25 cellular contexts compared by ENCODE assay signal in the genomic region with DNA sequence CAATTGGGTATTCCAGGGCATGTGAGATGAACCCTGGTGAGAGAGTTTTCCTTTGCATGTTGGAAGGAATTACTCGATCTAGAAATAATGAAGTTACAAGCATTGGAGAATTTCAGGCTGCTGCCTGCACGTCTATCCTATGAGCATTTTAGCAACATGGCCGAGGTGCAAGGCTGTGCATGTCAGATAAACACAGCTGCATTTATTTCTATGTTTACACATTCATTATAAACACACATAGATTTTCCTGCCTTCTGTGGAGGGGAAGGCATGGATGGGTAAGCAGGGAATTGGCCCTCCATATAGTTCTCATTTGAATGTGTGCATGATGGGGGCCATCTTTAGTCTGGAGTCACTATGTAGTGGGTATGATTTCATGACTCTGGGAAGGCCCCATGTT.
"Had no signal": no experiment of that assay in that cellular context is flagged by ENCODE, and none has a peak within 500 bp of the region (broad histone marks: within the 10 kb centered on the region; RNA-seq: fewer than 3 reads in every experiment).

No MANE protein-coding gene starts in this region.

- H3K9me3 ChIP-seq: adrenal gland, colonic mucosa, Peyer's patch, SK-N-SH had no signal

- H3K4me1 ChIP-seq: adrenal gland, colonic mucosa, Peyer's patch had no signal

- H3K4me2 ChIP-seq: KMS-11 had no signal

- DNase-seq: activated CD4-positive, alpha-beta T cell treated with anti-CD3 and anti-CD28 coated beads for 36 hours; activated CD8-positive, alpha-beta memory T cell treated with anti-CD3 and anti-CD28 coated beads, Interleukin-2, amount 50 U/mL, for 48 hours; activated CD8-positive, alpha-beta T cell treated with anti-CD3 and anti-CD28 coated beads, Interleukin-2, amount 10 ng/mL, durations not matched to agents 7 days and 5 days; activated naive CD4-positive, alpha-beta T cell treated with anti-CD3 and anti-CD28 coated beads, Interleukin-2, amount 50 U/mL, for 16 hours; activated naive CD8-positive, alpha-beta T cell treated with anti-CD3 and anti-CD28 coated beads, Interleukin-2, amount 10 ng/mL, durations not matched to agents 7 days and 5 days; activated T-cell treated with anti-CD3 and anti-CD28 coated beads, Interleukin-2, amount 50 U/mL, for 1 hour; adrenal gland; anterior cingulate cortex; caudate nucleus; colonic mucosa; NCI-H1092; NCI-H1694 treated with DMSO at 0.1 percent for 48 hours; NCI-H2029 treated with DMSO at 0.1 percent for 48 hours; NCI-H2171; NCI-H2227 treated with DMSO at 0.1 percent for 48 hours; NCI-H510A; NCI-H82; Peyer's patch; Right ventricle myocardium superior; SJCRH30; SK-N-SH; T-helper 1 cell had no signal

- H3K27ac ChIP-seq: adrenal gland, colonic mucosa, KMS-11, Peyer's patch, RWPE1, SJCRH30, VCaP had no signal

- H3K4me3 ChIP-seq: adrenal gland, colonic mucosa, Peyer's patch, SJCRH30 had no signal

- H3K9ac ChIP-seq: KMS-11, SK-N-SH had no signal

- H3K27me3 ChIP-seq: adrenal gland, colonic mucosa, Peyer's patch, SJCRH30 had no signal

- H3K36me3 ChIP-seq: adrenal gland, colonic mucosa, Peyer's patch had no signal

- ATAC-seq: activated CD4-positive, alpha-beta T cell treated with anti-CD3 and anti-CD28 coated beads for 36 hours; activated CD8-positive, alpha-beta T cell treated with anti-CD3 and anti-CD28 coated beads, Interleukin-2, amount 10 ng/mL, durations not matched to agents 7 days and 5 days had no signal
